1 cellular context compared by ENCODE assay signal in genomic region chr19:33902395-33902794, GRCh38.
TF ChIP-seq lines count a peak whose summit lies in the region.

No MANE protein-coding gene starts in this region.

TF ChIP-seq in HEK293, 187 proteins besides CTCF, POLR2A, EP300 and RAD21 (continued from another document):
- TF ChIP-seq INSM2 (tag by site-specific recombination; IDR thresholded peaks at IDR 0.05) = no peak
- no peak for TF ChIP-seq ZNF184 (tag by site-specific recombination; IDR thresholded peaks at IDR 0.05)
- peak; percentile 93 for TF ChIP-seq GLIS1 (tag by site-specific recombination; IDR thresholded peaks at IDR 0.05)
- no peak for TF ChIP-seq ZNF585B (tag by site-specific recombination; IDR thresholded peaks at IDR 0.05)
- TF ChIP-seq MYNN (tag by site-specific recombination; IDR thresholded peaks at IDR 0.05; ENCODE audit: borderline replicate concordance) = no peak
- TF ChIP-seq BCL11B (tag by site-specific recombination; IDR thresholded peaks at IDR 0.05; ENCODE audit: low read depth) = 0 out of 2 replicates have a peak, but pooled peaks have one; percentile 19
- no peak for TF ChIP-seq ZNF202 (tag by site-specific recombination; IDR thresholded peaks at IDR 0.05; ENCODE audit: borderline replicate concordance)
- no peak for TF ChIP-seq ZNF626 (tag by site-specific recombination; IDR thresholded peaks at IDR 0.05)
- TF ChIP-seq IKZF3 (tag by site-specific recombination; IDR thresholded peaks at IDR 0.05) = peak; percentile 59; the same call in 1 of the 2 replicates
- TF ChIP-seq ZNF114 (tag by site-specific recombination; IDR thresholded peaks at IDR 0.05) = no peak
- TF ChIP-seq ZNF544 (tag by site-specific recombination; IDR thresholded peaks at IDR 0.05) = no peak
- no peak for TF ChIP-seq ZNF394 (tag by site-specific recombination; IDR thresholded peaks at IDR 0.05; ENCODE audit: borderline replicate concordance)
- TF ChIP-seq, protein P1, sequence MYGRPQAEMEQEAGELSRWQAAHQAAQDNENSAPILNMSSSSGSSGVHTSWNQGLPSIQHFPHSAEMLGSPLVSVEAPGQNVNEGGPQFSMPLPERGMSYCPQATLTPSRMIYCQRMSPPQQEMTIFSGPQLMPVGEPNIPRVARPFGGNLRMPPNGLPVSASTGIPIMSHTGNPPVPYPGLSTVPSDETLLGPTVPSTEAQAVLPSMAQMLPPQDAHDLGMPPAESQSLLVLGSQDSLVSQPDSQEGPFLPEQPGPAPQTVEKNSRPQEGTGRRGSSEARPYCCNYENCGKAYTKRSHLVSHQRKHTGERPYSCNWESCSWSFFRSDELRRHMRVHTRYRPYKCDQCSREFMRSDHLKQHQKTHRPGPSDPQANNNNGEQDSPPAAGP (tag by site-specific recombination; IDR thresholded peaks at IDR 0.05) = no peak
- TF ChIP-seq, protein P2, sequence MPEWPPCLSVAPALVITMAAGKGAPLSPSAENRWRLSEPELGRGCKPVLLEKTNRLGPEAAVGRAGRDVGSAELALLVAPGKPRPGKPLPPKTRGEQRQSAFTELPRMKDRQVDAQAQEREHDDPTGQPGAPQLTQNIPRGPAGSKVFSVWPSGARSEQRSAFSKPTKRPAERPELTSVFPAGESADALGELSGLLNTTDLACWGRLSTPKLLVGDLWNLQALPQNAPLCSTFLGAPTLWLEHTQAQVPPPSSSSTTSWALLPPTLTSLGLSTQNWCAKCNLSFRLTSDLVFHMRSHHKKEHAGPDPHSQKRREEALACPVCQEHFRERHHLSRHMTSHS (tag by site-specific recombination; IDR thresholded peaks at IDR 0.05) = no peak
- no peak for TF ChIP-seq ZNF248 (tag by site-specific recombination; IDR thresholded peaks at IDR 0.05)
- TF ChIP-seq ZSCAN30 (tag by site-specific recombination; IDR thresholded peaks at IDR 0.05) = 0 out of 2 replicates have a peak, but pooled peaks have one; percentile 44
- no peak for TF ChIP-seq ZNF701 (tag by site-specific recombination; IDR thresholded peaks at IDR 0.05)
- no peak for TF ChIP-seq ZNF169 (tag by site-specific recombination; IDR thresholded peaks at IDR 0.05)
- TF ChIP-seq ZFP37 (tag by site-specific recombination; IDR thresholded peaks at IDR 0.05) = no peak
- TF ChIP-seq ZNF645 (tag by site-specific recombination; IDR thresholded peaks at IDR 0.05) = no peak
- TF ChIP-seq ZNF354C (tag by site-specific recombination; IDR thresholded peaks at IDR 0.05; ENCODE audit: borderline replicate concordance, low read depth) = no peak
- no peak for TF ChIP-seq PBX3 (CRISPR knock-in tag; IDR thresholded peaks at IDR 0.05)
- no peak for TF ChIP-seq KLF16 (tag by site-specific recombination; IDR thresholded peaks at IDR 0.05)
- no peak for TF ChIP-seq ZNF596 (tag by site-specific recombination; IDR thresholded peaks at IDR 0.05)
- peak; percentile 16; the same call in 1 of the 2 replicates for TF ChIP-seq OSR2 (tag by site-specific recombination; IDR thresholded peaks at IDR 0.05)
- TF ChIP-seq, protein P3, sequence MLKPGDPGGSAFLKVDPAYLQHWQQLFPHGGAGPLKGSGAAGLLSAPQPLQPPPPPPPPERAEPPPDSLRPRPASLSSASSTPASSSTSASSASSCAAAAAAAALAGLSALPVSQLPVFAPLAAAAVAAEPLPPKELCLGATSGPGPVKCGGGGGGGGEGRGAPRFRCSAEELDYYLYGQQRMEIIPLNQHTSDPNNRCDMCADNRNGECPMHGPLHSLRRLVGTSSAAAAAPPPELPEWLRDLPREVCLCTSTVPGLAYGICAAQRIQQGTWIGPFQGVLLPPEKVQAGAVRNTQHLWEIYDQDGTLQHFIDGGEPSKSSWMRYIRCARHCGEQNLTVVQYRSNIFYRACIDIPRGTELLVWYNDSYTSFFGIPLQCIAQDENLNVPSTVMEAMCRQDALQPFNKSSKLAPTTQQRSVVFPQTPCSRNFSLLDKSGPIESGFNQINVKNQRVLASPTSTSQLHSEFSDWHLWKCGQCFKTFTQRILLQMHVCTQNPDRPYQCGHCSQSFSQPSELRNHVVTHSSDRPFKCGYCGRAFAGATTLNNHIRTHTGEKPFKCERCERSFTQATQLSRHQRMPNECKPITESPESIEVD (tag by site-specific recombination; IDR thresholded peaks at IDR 0.05) = peak; percentile 88
- TF ChIP-seq ZSCAN16 (tag by site-specific recombination; IDR thresholded peaks at IDR 0.05) = no peak
- peak; percentile 59; the same call in 1 of the 2 replicates for TF ChIP-seq ZNF843 (tag by site-specific recombination; IDR thresholded peaks at IDR 0.05)
- no peak for TF ChIP-seq ZNF37A (tag by site-specific recombination; IDR thresholded peaks at IDR 0.05)
- no peak for TF ChIP-seq ZNF311 (tag by site-specific recombination; IDR thresholded peaks at IDR 0.05; ENCODE audit: borderline replicate concordance)
- peak; percentile 44; the same call in 1 of the 2 replicates for TF ChIP-seq ZBTB8A (tag by site-specific recombination; IDR thresholded peaks at IDR 0.05)
- peak; percentile 56; the same call in 1 of the 2 replicates for TF ChIP-seq GLI2 (tag by site-specific recombination; IDR thresholded peaks at IDR 0.05; ENCODE audit: borderline replicate concordance, low read depth)
- TF ChIP-seq FEZF1 (tag by site-specific recombination; IDR thresholded peaks at IDR 0.05) = peak; percentile 53
- no peak for TF ChIP-seq ZNF473 (tag by site-specific recombination; IDR thresholded peaks at IDR 0.05)
- TF ChIP-seq WT1 (tag by site-specific recombination; IDR thresholded peaks at IDR 0.05) = no peak
- TF ChIP-seq, protein P4, sequence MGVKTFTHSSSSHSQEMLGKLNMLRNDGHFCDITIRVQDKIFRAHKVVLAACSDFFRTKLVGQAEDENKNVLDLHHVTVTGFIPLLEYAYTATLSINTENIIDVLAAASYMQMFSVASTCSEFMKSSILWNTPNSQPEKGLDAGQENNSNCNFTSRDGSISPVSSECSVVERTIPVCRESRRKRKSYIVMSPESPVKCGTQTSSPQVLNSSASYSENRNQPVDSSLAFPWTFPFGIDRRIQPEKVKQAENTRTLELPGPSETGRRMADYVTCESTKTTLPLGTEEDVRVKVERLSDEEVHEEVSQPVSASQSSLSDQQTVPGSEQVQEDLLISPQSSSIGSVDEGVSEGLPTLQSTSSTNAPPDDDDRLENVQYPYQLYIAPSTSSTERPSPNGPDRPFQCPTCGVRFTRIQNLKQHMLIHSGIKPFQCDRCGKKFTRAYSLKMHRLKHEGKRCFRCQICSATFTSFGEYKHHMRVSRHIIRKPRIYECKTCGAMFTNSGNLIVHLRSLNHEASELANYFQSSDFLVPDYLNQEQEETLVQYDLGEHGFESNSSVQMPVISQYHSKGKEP (tag by site-specific recombination; IDR thresholded peaks at IDR 0.05) = peak; percentile 77
- no peak for TF ChIP-seq SCRT1 (tag by site-specific recombination; IDR thresholded peaks at IDR 0.05; ENCODE audit: borderline replicate concordance)
TF ChIP-seq in HEK293: peak in this region for 13.
